8 cellular contexts compared by ENCODE assay signal in the genomic region with DNA sequence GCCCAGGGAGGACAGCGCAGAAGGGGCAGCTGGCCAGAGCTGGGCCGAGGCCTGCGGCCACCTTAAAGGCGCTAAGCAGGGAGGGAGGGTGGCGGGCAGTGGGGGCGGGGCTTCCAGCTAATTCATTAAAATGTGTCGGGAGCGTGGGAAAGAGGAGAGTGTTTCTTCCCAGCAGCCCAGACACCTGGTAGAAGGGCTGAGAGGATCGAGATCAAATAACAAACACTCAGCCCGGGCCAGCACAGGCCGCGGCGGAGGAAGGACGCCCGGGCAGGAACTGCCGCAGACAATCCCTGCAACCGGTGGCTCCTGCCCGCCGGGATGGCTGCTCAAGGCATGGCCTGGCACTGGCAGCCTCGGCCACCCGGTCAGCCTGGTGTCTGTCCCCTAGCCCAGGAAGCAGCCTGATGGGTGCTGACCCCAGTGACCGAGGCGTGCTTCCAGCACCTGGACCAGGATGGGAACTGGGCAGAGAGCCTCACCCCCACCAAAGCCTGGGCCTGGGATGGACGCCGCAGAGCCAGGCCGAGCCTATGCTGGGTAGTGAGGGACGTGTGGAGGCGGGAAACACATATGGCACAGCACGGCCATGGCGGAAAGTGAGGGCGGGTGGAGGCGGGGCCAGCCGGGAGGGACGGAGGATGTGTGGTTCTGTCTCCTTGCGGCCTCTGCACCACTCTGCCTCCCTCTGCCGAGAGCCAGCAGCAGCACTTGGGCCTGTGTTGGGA. TPM values are rescaled to one million over a fixed set of nuclear protein-coding genes. Genes with fewer than 3 reads are reported as not detected.
DNase-seq lines count a peak whose midpoint lies in the region; ATAC-seq and TF ChIP-seq lines count a peak whose summit lies in the region.

No MANE protein-coding gene starts in this region.

- H3K4me2 ChIP-seq in neural progenitor cell, result peak overlapping the region; percentile 45

- H3K27me3 ChIP-seq in BJ (ENCODE audit: control insufficient read depth, insufficient read depth, low read length), result no peaks in the 10 kb centered on the region
- peaks cover 16% of the 10 kb centered on the region for H3K27me3 ChIP-seq in neural progenitor cell

- H3K4me3 ChIP-seq in BJ (ENCODE audit: low read depth, low read length), result no peak overlapping the region
- no peak overlapping the region for H3K4me3 ChIP-seq in neural progenitor cell

- no peak overlapping the region for H2AFZ ChIP-seq in neural progenitor cell (replicated peaks)

- peak; percentile 59 for ATAC-seq in activated CD8-positive, alpha-beta T cell treated with anti-CD3 and anti-CD28 coated beads, Interleukin-2, amount 10 ng/mL, durations not matched to agents 7 days and 5 days

- peaks cover 37% of the 10 kb centered on the region for H3F3A ChIP-seq in neural progenitor cell (ENCODE audit: low read depth)

- no peak for DNase-seq in BJ (ENCODE audit: low read depth)
- DNase-seq in NCI-H1105 treated with DMSO at 0.1 percent for 48 hours (lab: John Stamatoyannopoulos, UW), result peak; percentile 57
- peak; percentile 85 for DNase-seq in activated CD8-positive, alpha-beta T cell treated with anti-CD3 and anti-CD28 coated beads, Interleukin-2, amount 10 ng/mL, durations not matched to agents 7 days and 5 days
- no peak for DNase-seq in epithelial cell of prostate (ENCODE audit: low read depth, low spot score)
- peak; percentile 90 for DNase-seq in neural progenitor cell (ENCODE audit: low spot score)
- DNase-seq in ureter (ENCODE audit: low spot score), result peak; percentile 73
- DNase-seq in SIG-M5 (lab: John Stamatoyannopoulos, UW), result no peak
- DNase-seq in NK-92 (lab: John Stamatoyannopoulos, UW; ENCODE audit: unreplicated experiment), result no peak

- CTCF ChIA-PET in BJ (lab: Yijun Ruan, JAX), result interaction anchor here (1.0 to 1.1 kb wide), 3 partner anchors 14 to 118 kb away, joined by 3 to 4 read pairs (median 3); partner anchors contain the start of genes EXD3 and NOXA1
- CTCF ChIA-PET in activated CD8-positive, alpha-beta T cell treated with anti-CD3 and anti-CD28 coated beads, Interleukin-2, amount 10 ng/mL, durations not matched to agents 7 days and 5 days (lab: Charles Lee), result interaction anchor here (1.5 kb wide), 1 partner anchor 18 kb away, joined by 3 read pairs; no protein-coding TSS in a partner anchor

- POLR2A ChIA-PET in BJ (lab: Charles Lee), result no interaction called here
- POLR2A ChIA-PET in activated CD8-positive, alpha-beta T cell treated with anti-CD3 and anti-CD28 coated beads, Interleukin-2, amount 10 ng/mL, durations not matched to agents 7 days and 5 days (lab: Charles Lee), result no interaction called here

- H3K4me3 Mint-ChIP-seq in activated CD8-positive, alpha-beta T cell treated with anti-CD3 and anti-CD28 coated beads, Interleukin-2, amount 10 ng/mL, durations not matched to agents 7 days and 5 days, result no peak overlapping the region
- peak overlapping the region; percentile 55 for H3K4me3 Mint-ChIP-seq in neural progenitor cell

- H3K36me3 Mint-ChIP-seq in activated CD8-positive, alpha-beta T cell treated with anti-CD3 and anti-CD28 coated beads, Interleukin-2, amount 10 ng/mL, durations not matched to agents 7 days and 5 days (ENCODE audit: low read depth), result no peaks in the 10 kb centered on the region
- peaks cover 1% of the 10 kb centered on the region for H3K36me3 Mint-ChIP-seq in neural progenitor cell

- no peaks in the 10 kb centered on the region for H3K9me3 ChIP-seq in neural progenitor cell (ENCODE audit: low read depth)

- H3K4me1 ChIP-seq in neural progenitor cell, result peaks cover 52% of the 10 kb centered on the region

- H3K4me1 Mint-ChIP-seq in activated CD8-positive, alpha-beta T cell treated with anti-CD3 and anti-CD28 coated beads, Interleukin-2, amount 10 ng/mL, durations not matched to agents 7 days and 5 days (ENCODE audit: low read depth), result peaks cover 28% of the 10 kb centered on the region
- peaks cover 39% of the 10 kb centered on the region for H3K4me1 Mint-ChIP-seq in neural progenitor cell

- peaks cover 20% of the 10 kb centered on the region for H4K20me1 ChIP-seq in neural progenitor cell (ENCODE audit: low read depth)

- H3K36me3 ChIP-seq in BJ (ENCODE audit: control insufficient read depth, insufficient read depth, low read length) (no peaks in the 10 kb centered on the region), neural progenitor cell (no peaks in the 10 kb centered on the region)

- peaks cover 6% of the 10 kb centered on the region for H3K27me3 Mint-ChIP-seq in activated CD8-positive, alpha-beta T cell treated with anti-CD3 and anti-CD28 coated beads, Interleukin-2, amount 10 ng/mL, durations not matched to agents 7 days and 5 days (ENCODE audit: low read depth)
- H3K27me3 Mint-ChIP-seq in neural progenitor cell (ENCODE audit: insufficient read depth, low read depth), result peaks cover 4% of the 10 kb centered on the region

- H3K79me2 ChIP-seq in neural progenitor cell (ENCODE audit: low read depth), result peaks cover 11% of the 10 kb centered on the region

- peak overlapping the region; percentile 43 for H3K27ac ChIP-seq in epithelial cell of prostate
- H3K27ac ChIP-seq in neural progenitor cell, result peak overlapping the region; percentile 86

- H3K9ac ChIP-seq in neural progenitor cell, result no peak overlapping the region

- H3K9me3 Mint-ChIP-seq in activated CD8-positive, alpha-beta T cell treated with anti-CD3 and anti-CD28 coated beads, Interleukin-2, amount 10 ng/mL, durations not matched to agents 7 days and 5 days (ENCODE audit: insufficient read depth), result no peaks in the 10 kb centered on the region
- H3K9me3 Mint-ChIP-seq in neural progenitor cell, result no peaks in the 10 kb centered on the region

- peak; percentile 24; the same call in 1 of the 2 replicates for TF ChIP-seq CTCF in BJ (IDR thresholded peaks at IDR 0.05; ENCODE audit: insufficient read depth, low read depth, low read length)
- no peak for TF ChIP-seq CTCF in neural progenitor cell (IDR thresholded peaks at IDR 0.05)

- peak overlapping the region; percentile 81 for H3K27ac Mint-ChIP-seq in activated CD8-positive, alpha-beta T cell treated with anti-CD3 and anti-CD28 coated beads, Interleukin-2, amount 10 ng/mL, durations not matched to agents 7 days and 5 days
- no peak overlapping the region for H3K27ac Mint-ChIP-seq in neural progenitor cell

RNA-seq across cellular contexts. Expression of gene NRARP, which starts 3.2 kb away (rescaled TPM):
- polyA plus RNA-seq in BJ (2011; rRNA removed), result 0.17 TPM in 2 replicates
- not detected in 2 replicates for polyA minus RNA-seq in BJ (2011; rRNA and poly(A)+ RNA removed)
- 1 to 10 TPM; 1.4 to 1.5 TPM for total RNA-seq in activated CD8-positive, alpha-beta T cell treated with anti-CD3 and anti-CD28 coated beads, Interleukin-2, amount 10 ng/mL, durations not matched to agents 7 days and 5 days
- 20.7 and 25.2 TPM in 2 replicates for total RNA-seq in neural progenitor cell (ENCODE audit: low replicate concordance)
- total RNA-seq in ureter, result 7.1 TPM

RNA-seq across cellular contexts. Expression of gene TOR4A, which starts 27.7 kb away (rescaled TPM):
- 16.9 and 23.8 TPM in 2 replicates for polyA plus RNA-seq in BJ (2011; rRNA removed)
- 14.5 and 17.4 TPM in 2 replicates for polyA minus RNA-seq in BJ (2011; rRNA and poly(A)+ RNA removed)
- total RNA-seq in activated CD8-positive, alpha-beta T cell treated with anti-CD3 and anti-CD28 coated beads, Interleukin-2, amount 10 ng/mL, durations not matched to agents 7 days and 5 days, result 1 to 10 TPM; 6.6 to 7.0 TPM
- total RNA-seq in neural progenitor cell (ENCODE audit: low replicate concordance) (0.39 and 2.8 TPM in 2 replicates), ureter (15.4 TPM)

RNA-seq across cellular contexts. Expression of gene NELFB, which starts 50.1 kb away (rescaled TPM):
- polyA plus RNA-seq in BJ (2011; rRNA removed), result 26.6 and 51.9 TPM in 2 replicates
- 22.6 and 25.7 TPM in 2 replicates for polyA minus RNA-seq in BJ (2011; rRNA and poly(A)+ RNA removed)
- 10 to 100 TPM; 68.6 to 68.8 TPM for total RNA-seq in activated CD8-positive, alpha-beta T cell treated with anti-CD3 and anti-CD28 coated beads, Interleukin-2, amount 10 ng/mL, durations not matched to agents 7 days and 5 days
- 35.2 and 76.1 TPM in 2 replicates for total RNA-seq in neural progenitor cell (ENCODE audit: low replicate concordance)
- total RNA-seq in ureter, result 45.2 TPM

RNA-seq across cellular contexts. Expression of gene STPG3, which starts 54.1 kb away (rescaled TPM):
- polyA plus RNA-seq in BJ (2011; rRNA removed), result not detected in 2 replicates
- not detected in 2 replicates for polyA minus RNA-seq in BJ (2011; rRNA and poly(A)+ RNA removed)
- not detected for total RNA-seq in activated CD8-positive, alpha-beta T cell treated with anti-CD3 and anti-CD28 coated beads, Interleukin-2, amount 10 ng/mL, durations not matched to agents 7 days and 5 days
- total RNA-seq in neural progenitor cell (ENCODE audit: low replicate concordance) (not detected in 2 replicates), ureter (not detected)

Comparison
In these comparisons a context has a peak if more than half of its experiments do, and no peak if none do; other contexts are left out.
1. DNase-seq: peak in NCI-H1105 treated with DMSO at 0.1 percent for 48 hours (single experiment), activated CD8-positive, alpha-beta T cell treated with anti-CD3 and anti-CD28 coated beads, Interleukin-2, amount 10 ng/mL, durations not matched to agents 7 days and 5 days (single experiment), neural progenitor cell (single experiment) and ureter (single experiment); none in BJ (single experiment), epithelial cell of prostate (single experiment), SIG-M5 (single experiment) and NK-92 (single experiment).